Comparison of ENCODE assay signal across 8 cellular contexts in the genomic region with DNA sequence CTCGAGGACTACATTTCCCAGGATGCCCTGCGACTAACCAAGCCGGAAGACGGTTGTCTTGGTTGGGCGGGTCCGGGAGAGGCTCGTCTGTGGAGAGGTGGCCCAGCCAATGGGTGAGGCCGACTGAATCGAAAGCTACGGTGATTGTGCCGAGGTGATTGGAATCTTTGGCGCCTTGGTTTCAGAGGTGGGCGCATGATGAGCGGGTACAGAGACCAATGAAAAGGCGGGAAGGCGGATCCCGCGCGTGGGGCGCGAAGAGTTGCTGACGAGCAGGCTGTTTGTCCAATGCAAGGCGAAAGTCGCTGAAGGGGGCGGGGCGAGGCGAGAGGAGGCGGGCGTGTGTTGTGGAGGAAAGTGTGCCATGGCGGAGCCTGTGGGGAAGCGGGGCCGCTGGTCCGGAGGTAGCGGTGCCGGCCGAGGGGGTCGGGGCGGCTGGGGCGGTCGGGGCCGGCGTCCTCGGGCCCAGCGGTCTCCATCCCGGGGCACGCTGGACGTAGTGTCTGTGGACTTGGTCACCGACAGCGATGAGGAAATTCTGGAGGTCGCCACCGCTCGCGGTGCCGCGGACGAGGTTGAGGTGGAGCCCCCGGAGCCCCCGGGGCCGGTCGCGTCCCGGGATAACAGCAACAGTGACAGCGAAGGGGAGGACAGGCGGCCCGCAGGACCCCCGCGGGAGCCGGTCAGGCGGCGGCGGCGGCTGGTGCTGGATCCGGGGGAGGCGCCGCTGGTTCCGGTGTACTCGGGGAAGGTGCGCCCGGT. TPM values are rescaled to one million over a fixed set of nuclear protein-coding genes. Genes with fewer than 3 reads are reported as not detected.
DNase-seq lines count a peak whose midpoint lies in the region; TF ChIP-seq lines count a peak whose summit lies in the region.

Gene NFATC2IP (plus strand): TSS at position 290 of the 762 bp plus-strand sequence. CDS start 75 bp downstream, at position 365.

- H3K27ac ChIP-seq in effector memory CD4-positive, alpha-beta T cell (ENCODE audit: insufficient read depth, low read length, poor library complexity, severe bottlenecking): peak within 1 kb of the TSS; percentile 66

- H3K4me3 ChIP-seq in effector memory CD4-positive, alpha-beta T cell (ENCODE audit: insufficient read depth, low read depth, low read length, poor library complexity, severe bottlenecking): peak within 1 kb of the TSS; percentile 90

- H3K9me3 ChIP-seq in effector memory CD4-positive, alpha-beta T cell (ENCODE audit: control insufficient read depth, low read length): no peaks in the 10 kb centered on the region

- TF ChIP-seq CTCF in GM20000 (IDR thresholded peaks at IDR 0.05; ENCODE audit: extremely low read depth, missing control alignments): no peak

- CTCF ChIA-PET in activated CD8-positive, alpha-beta memory T cell treated with anti-CD3 and anti-CD28 coated beads for 36 hours (lab: Charles Lee): interaction anchor here (0.5 to 1.3 kb wide), 3 partner anchors 87 to 127 kb away, joined by 3 read pairs; partner anchors contain the start of gene SH2B1

- peaks cover 14% of the 10 kb centered on the region for H3K4me1 ChIP-seq in effector memory CD4-positive, alpha-beta T cell (ENCODE audit: control insufficient read depth, insufficient read depth, low read length, poor library complexity, severe bottlenecking)

- no peaks in the 10 kb centered on the region for H3K27me3 ChIP-seq in effector memory CD4-positive, alpha-beta T cell (replicated peaks; ENCODE audit: control insufficient read depth, insufficient read depth, low read length, poor library complexity, severe bottlenecking)

- POLR2A ChIA-PET in activated CD8-positive, alpha-beta memory T cell treated with anti-CD3 and anti-CD28 coated beads for 36 hours (lab: Charles Lee): interaction anchor here (0.9 to 1.2 kb wide), 4 partner anchors 23 to 127 kb away, joined by 3 to 4 read pairs (median 3); partner anchors contain the start of gene TUFM

- DNase-seq in CMK (ENCODE audit: low read depth) (peak; percentile 99), GM20000 (ENCODE audit: low spot score) (peak; percentile 99), HT-29 (ENCODE audit: low spot score) (peak; percentile 99), NOMO-1 (lab: John Stamatoyannopoulos, UW; ENCODE audit: unreplicated experiment in 2 of 2) (peak; percentile 99), lung microvascular endothelial cell (ENCODE audit: low read depth in 2 of 2) (peak; percentile 100)
- peak; percentile 97 to 99 (median 99) for DNase-seq in effector memory CD4-positive, alpha-beta T cell
- peak; percentile 99 to 100 (median 100) for DNase-seq in stimulated activated CD4-positive, alpha-beta T cell treated with anti-CD3 and anti-CD28 coated beads, TNF-alpha, amount 100 ng/mL, for 48 hours (ENCODE audit: low read depth in 3 of 3)

- peaks cover 23% of the 10 kb centered on the region for H3K36me3 ChIP-seq in effector memory CD4-positive, alpha-beta T cell (ENCODE audit: control insufficient read depth, insufficient read depth, low read length)

RNA-seq across cellular contexts. Expression of gene NFATC2IP, which starts in this region (rescaled TPM):
- total RNA-seq in HT-29 (2014; rRNA removed; shearing (Covaris generic)): 54.8 and 66.3 TPM in 2 replicates
- total RNA-seq in activated CD8-positive, alpha-beta memory T cell treated with anti-CD3 and anti-CD28 coated beads for 36 hours: 10 to 100 TPM; 79.8 to 85.0 TPM
- 16.8 and 21.0 TPM in 2 replicates for total RNA-seq in lung microvascular endothelial cell

Comparison
In these comparisons a context has a peak if more than half of its experiments do, and no peak if none do; other contexts are left out.
1. Peak in every context shown above with its lines: DNase-seq, H3K4me3 ChIP-seq and H3K27ac ChIP-seq.